ENCODE assay signal across 8 cellular contexts in genomic region chr16:66406534-66407368, GRCh38. TPM values are rescaled to one million over a fixed set of nuclear protein-coding genes. Genes with fewer than 3 reads are reported as not detected.
A peak's percentile ranks its signal among the peaks of the same experiment; 100 is the strongest.
DNase-seq lines count a peak whose midpoint lies in the region; ATAC-seq, FAIRE-seq and TF ChIP-seq lines count a peak whose summit lies in the region.

No MANE protein-coding gene starts in this region.

- peak; percentile 89 for TF ChIP-seq CTCF in kidney (IDR thresholded peaks at IDR 0.05; ENCODE audit: borderline replicate concordance, extremely low read depth, insufficient read depth)

- peak; percentile 90 for FAIRE-seq in GM12892 (lab: Jason Lieb, UNC)
- no peak for FAIRE-seq in kidney (lab: Jason Lieb, UNC)

- TF ChIP-seq POLR2A in GM12892 (IDR thresholded peaks at IDR 0.05; ENCODE audit: low read depth, low read length) = no peak

- ATAC-seq in HG02885 (IDR thresholded peaks at IDR 0.05; ENCODE audit: poor library complexity, unreplicated experiment) = peak; percentile 86
- no peak for ATAC-seq in GM18858 (IDR thresholded peaks at IDR 0.05; ENCODE audit: unreplicated experiment)

- DNase-seq in GM12892 (ENCODE audit: insufficient read length) (peak; percentile 74), NCI-H2196 treated with DMSO at 0.1 percent for 48 hours (lab: John Stamatoyannopoulos, UW; ENCODE audit: unreplicated experiment) (peak; percentile 38), cerebellar nuclear complex (lab: John Stamatoyannopoulos, UW) (peak; percentile 12 to 67), kidney (peak; percentile 89)
- DNase-seq in activated CD4-positive, CD25-positive, alpha-beta regulatory T cell treated with anti-CD3 and anti-CD28 coated beads, Interleukin-2, amount 50 U/mL, for 16 hours (ENCODE audit: low read depth, low spot score) = peak; percentile 79
- DNase-seq in stimulated activated CD4-positive, alpha-beta T cell treated with anti-CD3 and anti-CD28 coated beads, Interleukin-12 subunit alpha, Interleukin-12 subunit beta, amount 100 ng/mL, for 48 hours (ENCODE audit: low read depth in 2 of 3, low spot score in 1 of 3) = peak; percentile 70 to 95 (median 79)

- peaks cover 3 to 4% of the 10 kb centered on the region in 2 donors for H3K9me3 ChIP-seq in kidney (ENCODE audit: control insufficient read depth in 1 of 2, low read length in 2 of 2)

- intact Hi-C loops in kidney (cut with DNase I) = loop anchor here (10.0 kb wide), 1 partner anchor 198 kb away; the partner anchor contains the start of gene CMTM3

- peaks cover 0 to 8% of the 10 kb centered on the region in 2 donors for H3K4me1 ChIP-seq in kidney (ENCODE audit: control insufficient read depth in 1 of 2, insufficient read depth in 1 of 2, low read depth in 1 of 2, low read length in 2 of 2)

- peak overlapping the region; percentile 69 to 70 for H3K4me3 ChIP-seq in kidney (ENCODE audit: low read length in 2 of 2)

- H3K9ac ChIP-seq in kidney (ENCODE audit: low read length in 2 of 2) = peak overlapping the region; percentile 9 to 68

- no peaks in the 10 kb centered on the region for H3K36me3 ChIP-seq in kidney (ENCODE audit: control insufficient read depth in 1 of 2, insufficient read depth in 2 of 2, low read length in 2 of 2)

- peak overlapping the region; percentile 8 to 20 for H3K27ac ChIP-seq in kidney (ENCODE audit: low read depth in 2 of 2, low read length in 2 of 2)

RNA-seq across cellular contexts. Expression of gene BEAN1, which starts 20.3 kb away (rescaled TPM):
- not detected for polyA plus RNA-seq in GM12892 (2012; ENCODE audit: missing spikeins)
- total RNA-seq in kidney = 2.4 TPM
- polyA plus RNA-seq in kidney (ENCODE audit: insufficient read depth, low read depth, low replicate concordance) = 0.47 TPM

RNA-seq across cellular contexts. Expression of gene CDH5, which starts 40.3 kb away (rescaled TPM):
- polyA plus RNA-seq in GM12892 (2012; ENCODE audit: missing spikeins) = not detected
- total RNA-seq in kidney = 41.3 TPM
- polyA plus RNA-seq in kidney (ENCODE audit: insufficient read depth, low read depth, low replicate concordance) = 13.9 TPM

Comparison
In these comparisons a context has a peak if more than half of its experiments do, and no peak if none do; other contexts are left out.
1. DNase-seq: peak in every context shown above with its lines; median percentile 89 in kidney; 79 in activated CD4-positive, CD25-positive, alpha-beta regulatory T cell treated with anti-CD3 and anti-CD28 coated beads, Interleukin-2, amount 50 U/mL, for 16 hours; 79 in stimulated activated CD4-positive, alpha-beta T cell treated with anti-CD3 and anti-CD28 coated beads, Interleukin-12 subunit alpha, Interleukin-12 subunit beta, amount 100 ng/mL, for 48 hours; 74 in GM12892; 40 in cerebellar nuclear complex; 38 in NCI-H2196 treated with DMSO at 0.1 percent for 48 hours.